12 cellular contexts compared by ENCODE assay signal in the genomic region with DNA sequence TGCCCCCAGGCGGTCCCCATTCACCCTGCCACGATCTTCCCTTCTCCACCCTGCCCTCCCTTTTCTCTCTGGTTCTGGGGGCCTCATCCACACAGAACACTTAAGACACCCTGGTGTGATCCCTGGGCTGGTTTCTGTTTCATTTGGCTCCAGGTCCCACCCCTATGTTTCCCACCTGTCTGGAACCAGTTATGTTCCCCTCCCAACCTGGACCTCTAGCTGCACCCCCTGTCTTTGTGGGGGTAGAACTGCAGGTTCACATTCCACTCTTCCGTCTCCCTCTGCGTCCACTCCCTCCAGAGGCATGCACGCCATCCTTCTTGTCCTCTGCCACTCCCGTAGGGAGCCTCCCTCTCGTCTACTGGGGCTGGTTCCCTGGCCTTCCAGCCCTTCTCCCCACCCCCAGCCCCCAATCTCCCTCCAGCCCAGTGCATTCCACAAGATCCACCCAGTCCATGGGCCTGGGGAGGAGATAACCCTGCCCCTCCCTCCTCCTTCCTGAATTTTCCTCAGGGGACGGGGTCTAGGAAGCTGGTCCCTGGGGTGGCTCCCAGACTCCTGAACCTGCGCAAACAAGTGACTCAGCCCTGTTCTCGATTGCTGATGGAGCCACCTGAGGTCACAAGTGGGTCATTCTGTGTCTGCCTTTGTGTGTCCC.
DNase-seq lines count a peak whose midpoint lies in the region; TF ChIP-seq lines count a peak whose summit lies in the region.
"Had no signal": no experiment of that assay in that cellular context is flagged by ENCODE, and none has a peak within 500 bp of the region (broad histone marks: within the 10 kb centered on the region; RNA-seq: fewer than 3 reads in every experiment).

No MANE protein-coding gene starts in this region.

- H3K36me3 ChIP-seq in mammary epithelial cell (ENCODE audit: insufficient read depth, low read length) = no peaks in the 10 kb centered on the region
- H3K36me3 ChIP-seq in esophagus muscularis mucosa = no peaks in the 10 kb centered on the region
- H3K36me3 ChIP-seq in mucosa of rectum (ENCODE audit: control insufficient read depth in 2 of 2, insufficient read depth in 2 of 2, low read length in 2 of 2) = peaks cover under 1 to 8% of the 10 kb centered on the region in 2 donors

- peak overlapping the region; percentile 64 for H3K27ac Mint-ChIP-seq in MCF 10A (ENCODE audit: low read depth, unreplicated experiment)

- no peak overlapping the region for H2AFZ ChIP-seq in mammary epithelial cell (ENCODE audit: low read depth, low read length)

- DNase-seq in MCF 10A (ENCODE audit: unreplicated experiment) (no peak), mammary epithelial cell (no peak), esophagus muscularis mucosa (ENCODE audit: extremely low spot score) (no peak), NCI-H2081 treated with DMSO at 0.1 percent for 48 hours (lab: John Stamatoyannopoulos, UW) (no peak), NCI-H1092 (lab: John Stamatoyannopoulos, UW) (no peak), amniotic stem cell (lab: John Stamatoyannopoulos, UW) (no peak), AG08395 (ENCODE audit: low spot score) (no peak)
- DNase-seq: activated CD4-positive, alpha-beta T cell treated with anti-CD3 and anti-CD28 coated beads for 48 hours; NCI-H1694 had no signal

- H3K4me3 Mint-ChIP-seq in MCF 10A (ENCODE audit: unreplicated experiment) = no peak overlapping the region

- H3K79me2 ChIP-seq in mammary epithelial cell (ENCODE audit: insufficient read depth, low read length) = no peaks in the 10 kb centered on the region

- H3K9me3 ChIP-seq in mammary epithelial cell (replicated peaks; ENCODE audit: insufficient read depth, low read length) (no peaks in the 10 kb centered on the region), esophagus muscularis mucosa (no peaks in the 10 kb centered on the region), mucosa of rectum (ENCODE audit: control insufficient read depth in 2 of 2, low read length in 2 of 2) (no peaks in the 10 kb centered on the region)
- H3K9me3 ChIP-seq: neutrophil had no signal

- peaks cover 47% of the 10 kb centered on the region for H3K4me1 ChIP-seq in mammary epithelial cell (ENCODE audit: insufficient read depth, low read length)
- peaks cover 68 to 90% (median 88%) of the 10 kb centered on the region in 4 donors for H3K4me1 ChIP-seq in esophagus muscularis mucosa
- peaks cover 35 to 59% of the 10 kb centered on the region in 2 donors for H3K4me1 ChIP-seq in mucosa of rectum (ENCODE audit: control insufficient read depth in 2 of 2, insufficient read depth in 2 of 2, low read length in 2 of 2)

- TF ChIP-seq POLR2A in esophagus muscularis mucosa (IDR thresholded peaks at IDR 0.05; ENCODE audit: low read depth) = no peak

- no peak for TF ChIP-seq CTCF in MCF 10A (IDR thresholded peaks at IDR 0.05; ENCODE audit: unreplicated experiment)
- TF ChIP-seq CTCF in mammary epithelial cell (conservative IDR thresholded peaks at IDR 0.05 in 1 of 2, IDR thresholded peaks at IDR 0.05 in 1 of 2; ENCODE audit: extremely low read depth in 1 of 2, insufficient read depth in 1 of 2, low read depth in 1 of 2, low read length in 2 of 2) = peak in 1 of 2 donors; percentile 23
- TF ChIP-seq CTCF in esophagus muscularis mucosa (IDR thresholded peaks at IDR 0.05) = peak; percentile 9 to 18 (median 18)

- CTCF ChIA-PET in MCF 10A (lab: Yijun Ruan, JAX) (interaction anchor here (0.6 to 1.0 kb wide), 4 partner anchors 23 to 314 kb away, joined by 3 to 7 read pairs (median 3); no protein-coding TSS in a partner anchor), mammary epithelial cell (lab: Charles Lee; ENCODE audit: low non-redundant PET) (no interaction called here)

- H3K4me1 Mint-ChIP-seq in MCF 10A (ENCODE audit: insufficient read depth, unreplicated experiment) = peaks cover 45% of the 10 kb centered on the region

- H4K20me1 ChIP-seq in mammary epithelial cell (ENCODE audit: insufficient read depth, low read length) = no peaks in the 10 kb centered on the region

- intact Hi-C loops in MCF 10A (cut with micrococcal nuclease) (loop anchor here (5.0 kb wide), 2 partner anchors 54 to 154 kb away; partner anchors contain the start of gene TPRA1), mammary epithelial cell (cut with micrococcal nuclease) (no loop called here), esophagus muscularis mucosa (cut with DNase I) (loop anchor here (5.0 kb wide), 1 partner anchor 76 kb away; the partner anchor contains the start of gene MGLL)

- H3K4me3 ChIP-seq in mammary epithelial cell (replicated peaks in 1 of 3; ENCODE audit: insufficient read depth in 1 of 3, low read depth in 2 of 3, low read length in 3 of 3) = no peak overlapping the region
- H3K4me3 ChIP-seq in esophagus muscularis mucosa = no peak overlapping the region
- H3K4me3 ChIP-seq in mucosa of rectum (ENCODE audit: low read length in 2 of 2) = no peak overlapping the region

- TF ChIP-seq EP300 in esophagus muscularis mucosa (IDR thresholded peaks at IDR 0.05) = no peak

- POLR2A ChIA-PET in MCF 10A (lab: Yijun Ruan, JAX) = interaction anchor here (1.0 to 1.7 kb wide), 2 partner anchors 56 to 307 kb away, joined by 3 to 6 read pairs; no protein-coding TSS in a partner anchor

- WGBS in mammary epithelial cell (ENCODE audit: low coverage, missing lambda C conversion rate) = 100% methylated on average over 4 of the region's 10 CpGs
- WGBS in esophagus muscularis mucosa = 93% methylated on average over 10 of the region's 10 CpGs

- H3K27me3 Mint-ChIP-seq in MCF 10A (ENCODE audit: insufficient read depth, unreplicated experiment) = no peaks in the 10 kb centered on the region

- dilution Hi-C loops in mammary epithelial cell (cut with HindIII; ENCODE audit: low sequenced_read_pairs) = no loop called here

- H3K27ac ChIP-seq in mammary epithelial cell (ENCODE audit: insufficient read depth, low read depth, low read length) (no peak overlapping the region), esophagus muscularis mucosa (replicated peaks in 1 of 4) (peak overlapping the region; percentile 68 to 79 (median 76)), mucosa of rectum (ENCODE audit: low read depth in 2 of 2, low read length in 2 of 2) (peak overlapping the region; percentile 78 to 88)
- H3K27ac ChIP-seq: neutrophil had no signal

- no peaks in the 10 kb centered on the region for H3K36me3 Mint-ChIP-seq in MCF 10A (ENCODE audit: insufficient read depth, unreplicated experiment)
- H3K36me3 Mint-ChIP-seq: activated naive CD4-positive, alpha-beta T cell treated with anti-CD3 and anti-CD28 coated beads, Interleukin-2, amount 50 U/mL, for 72 hours had no signal

- no peaks in the 10 kb centered on the region for H3K9me3 Mint-ChIP-seq in MCF 10A (ENCODE audit: unreplicated experiment)
- H3K9me3 Mint-ChIP-seq: activated naive CD4-positive, alpha-beta T cell treated with anti-CD3 and anti-CD28 coated beads, Interleukin-2, amount 50 U/mL, for 72 hours had no signal

- H3K27me3 ChIP-seq in mammary epithelial cell (ENCODE audit: insufficient read depth, low read length) (no peaks in the 10 kb centered on the region), esophagus muscularis mucosa (no peaks in the 10 kb centered on the region), mucosa of rectum (ENCODE audit: control insufficient read depth in 2 of 2, insufficient read depth in 2 of 2, low read length in 2 of 2) (no peaks in the 10 kb centered on the region)
- H3K27me3 ChIP-seq: neutrophil had no signal

- no peak overlapping the region for H3K9ac ChIP-seq in mammary epithelial cell (ENCODE audit: insufficient read depth, low read length)
- peak overlapping the region; percentile 5 to 49 for H3K9ac ChIP-seq in mucosa of rectum (ENCODE audit: low read depth in 1 of 2, low read length in 2 of 2)

- H3K4me2 ChIP-seq in mammary epithelial cell (ENCODE audit: insufficient read depth, low read depth, low read length) = no peak overlapping the region

- in situ Hi-C loops in mammary epithelial cell (cut with MboI; ENCODE audit: low sequenced_read_pairs in 2 of 2) = no loop called here

- BruUV-seq in MCF 10A (replicated peaks; lab: Mats Ljungman, UMichigan) (no TSS peak), mammary epithelial cell (replicated peaks; lab: Mats Ljungman, UMichigan) (no TSS peak)
